In genomic region chr20:5471368-5471767, GRCh38 we compare ENCODE assay signal across 19 cellular contexts.
DNase-seq lines count a peak whose midpoint lies in the region; ATAC-seq, FAIRE-seq and TF ChIP-seq lines count a peak whose summit lies in the region.
"Had no signal": no experiment of that assay in that cellular context is flagged by ENCODE, and none has a peak within 500 bp of the region (broad histone marks: within the 10 kb centered on the region; RNA-seq: fewer than 3 reads in every experiment).

No MANE protein-coding gene starts in this region.

- H3K14ac ChIP-seq in H1 (ENCODE audit: insufficient read length): no peak overlapping the region

- TF ChIP-seq RAD21 in H1 (IDR thresholded peaks at IDR 0.05 in 1 of 2, conservative IDR thresholded peaks at IDR 0.05 in 1 of 2; ENCODE audit: low read depth in 2 of 2, low read length in 2 of 2): no peak

- no peak overlapping the region for H2BK5ac ChIP-seq in H1 (ENCODE audit: low read depth, low read length)

- no peaks in the 10 kb centered on the region for H3K27me3 Mint-ChIP-seq in osteocyte (ENCODE audit: unreplicated experiment)

- no peak overlapping the region for H3K27ac ChIP-seq in left ventricle myocardium inferior (replicated peaks)
- H3K27ac ChIP-seq in H1 (ENCODE audit: low read depth, low read length): no peak overlapping the region
- H3K27ac ChIP-seq in hepatocyte: no peak overlapping the region
- H3K27ac ChIP-seq: 22Rv1 had no signal

- ATAC-seq in Right ventricle myocardium superior (ENCODE audit: poor library complexity): no peak
- ATAC-seq: CD8-positive, alpha-beta T cell had no signal

- H3K56ac ChIP-seq in H1 (replicated peaks; ENCODE audit: insufficient read length, low read depth, low read length): no peak overlapping the region

- no peaks in the 10 kb centered on the region for H3K79me2 ChIP-seq in H1 (ENCODE audit: control insufficient read depth in 1 of 2, insufficient read depth in 2 of 2, low read length in 2 of 2)
- no peaks in the 10 kb centered on the region for H3K79me2 ChIP-seq in hepatocyte

- H2AK5ac ChIP-seq in H1 (ENCODE audit: low read depth, low read length): no peak overlapping the region

- TF ChIP-seq EP300 in H1 (IDR thresholded peaks at IDR 0.05; ENCODE audit: borderline replicate concordance in 1 of 2, low read depth in 2 of 2, low read length in 2 of 2): no peak

- no peak overlapping the region for H3K4me2 ChIP-seq in H1 (ENCODE audit: insufficient read depth in 1 of 2, low read depth in 2 of 2, low read length in 2 of 2)
- no peak overlapping the region for H3K4me2 ChIP-seq in hepatocyte

- H3K36me3 Mint-ChIP-seq in osteocyte (ENCODE audit: unreplicated experiment): no peaks in the 10 kb centered on the region
- H3K36me3 Mint-ChIP-seq: CD14-positive monocyte; CD8-positive, alpha-beta T cell had no signal

- H3K4me1 ChIP-seq in left ventricle myocardium inferior (no peaks in the 10 kb centered on the region), H1 (replicated peaks in 1 of 4; ENCODE audit: control insufficient read depth in 3 of 4, insufficient read depth in 4 of 4, low read length in 3 of 4) (no peaks in the 10 kb centered on the region; a peak in 1 of 7 replicates), hepatocyte (ENCODE audit: insufficient read depth) (no peaks in the 10 kb centered on the region)

- peak overlapping the region; percentile 14; the same call in 1 of the 2 replicates for H4K8ac ChIP-seq in H1 (ENCODE audit: extremely low read depth, insufficient read depth, low read length)

- no peak overlapping the region for H3K9ac ChIP-seq in H1 (replicated peaks in 1 of 4; ENCODE audit: extremely low read depth in 1 of 4, low read depth in 3 of 4, low read length in 3 of 4)

- no peak overlapping the region for H3K18ac ChIP-seq in H1 (ENCODE audit: extremely low read depth, low read length)

- DNase-seq in left ventricle myocardium inferior (no peak), Right ventricle myocardium superior (no peak), H1 (ENCODE audit: low read depth in 1 of 2, low spot score in 2 of 2) (no peak), osteocyte (ENCODE audit: extremely low spot score, unreplicated experiment) (peak; percentile 80), urothelium cell line (ENCODE audit: low spot score) (no peak), hepatocyte (ENCODE audit: low spot score) (no peak), NCI-H2196 treated with DMSO at 0.1 percent for 48 hours (lab: John Stamatoyannopoulos, UW; ENCODE audit: unreplicated experiment) (no peak), amygdala (lab: John Stamatoyannopoulos, UW) (no peak)
- DNase-seq: CD8-positive, alpha-beta T cell; COR-L47; DMS153; DMS79 treated with DMSO at 0.1 percent for 48 hours; EL; GDM1; H9 had no signal

- H2BK20ac ChIP-seq in H1 (ENCODE audit: low read length): no peak overlapping the region

- no peak overlapping the region for H3K23ac ChIP-seq in H1 (ENCODE audit: insufficient read length)

- H3K4me3 ChIP-seq in left ventricle myocardium inferior (peak overlapping the region; percentile 44), H1 (ENCODE audit: extremely low read depth in 1 of 4, insufficient read depth in 2 of 4, low read depth in 3 of 4, low read length in 4 of 4) (no peak overlapping the region), hepatocyte (no peak overlapping the region)

- TF ChIP-seq POLR2A in H1 (IDR thresholded peaks at IDR 0.05; ENCODE audit: control extremely low read depth in 1 of 2, low read depth in 2 of 2, low read length in 2 of 2): no peak

- no peak overlapping the region for H4K91ac ChIP-seq in H1 (replicated peaks; ENCODE audit: insufficient read length, low read length)

- intact Hi-C loops in left ventricle myocardium inferior (cut with micrococcal nuclease): no loop called here
- intact Hi-C loops in Right ventricle myocardium superior (cut with DNase I): no loop called here

- no peak overlapping the region for H2AFZ ChIP-seq in H1 (ENCODE audit: low read length)
- no peak overlapping the region for H2AFZ ChIP-seq in hepatocyte

- H3K36me3 ChIP-seq in left ventricle myocardium inferior (no peaks in the 10 kb centered on the region), H1 (ENCODE audit: control insufficient read depth in 2 of 4, insufficient read depth in 4 of 4, low read length in 3 of 4) (no peaks in the 10 kb centered on the region), hepatocyte (replicated peaks; ENCODE audit: insufficient read depth, low read depth) (no peaks in the 10 kb centered on the region)

- no peaks in the 10 kb centered on the region for H3K23me2 ChIP-seq in H1 (ENCODE audit: low read depth, low read length)

- no peak overlapping the region for H4K5ac ChIP-seq in H1 (ENCODE audit: insufficient read length, low read depth, low read length)

- no peaks in the 10 kb centered on the region for H3K9me3 Mint-ChIP-seq in osteocyte (ENCODE audit: unreplicated experiment)
- H3K9me3 Mint-ChIP-seq: CD14-positive monocyte; CD8-positive, alpha-beta T cell; H9 had no signal

- FAIRE-seq in H1 (lab: Jason Lieb, UNC) (no peak), urothelium cell line (lab: Jason Lieb, UNC) (no peak)
- FAIRE-seq: D721Med, GM19239 had no signal

- H3K27me3 ChIP-seq in left ventricle myocardium inferior (ENCODE audit: low read depth) (peaks cover 4% of the 10 kb centered on the region), H1 (replicated peaks in 1 of 4; ENCODE audit: control insufficient read depth in 3 of 4, extremely low read depth in 1 of 4, insufficient read depth in 3 of 4, low read length in 3 of 4) (no peaks in the 10 kb centered on the region), hepatocyte (no peaks in the 10 kb centered on the region)

- CTCF ChIA-PET in H1 (lab: Charles Lee; ENCODE audit: partially characterized antibody): interaction anchor here (1.1 to 3.7 kb wide), 3 partner anchors 13 to 40 kb away, joined by 3 to 15 read pairs (median 3); no protein-coding TSS in a partner anchor

- H3K79me1 ChIP-seq in H1 (ENCODE audit: low read depth, low read length): no peaks in the 10 kb centered on the region

- no peak overlapping the region for H3K27ac Mint-ChIP-seq in osteocyte (ENCODE audit: unreplicated experiment)
- H3K27ac Mint-ChIP-seq: CD14-positive monocyte; CD8-positive, alpha-beta T cell; H9 had no signal

- no peak overlapping the region for H2BK120ac ChIP-seq in H1 (replicated peaks; ENCODE audit: low read depth, low read length)

- H4K20me1 ChIP-seq in H1 (replicated peaks in 1 of 2; ENCODE audit: control insufficient read depth in 1 of 2, insufficient read depth in 2 of 2, low read length in 2 of 2): no peaks in the 10 kb centered on the region
- H4K20me1 ChIP-seq in hepatocyte (ENCODE audit: insufficient read depth, poor library complexity, severe bottlenecking): no peaks in the 10 kb centered on the region

- H3K9me2 ChIP-seq in hepatocyte (replicated peaks; ENCODE audit: insufficient read depth): no peaks in the 10 kb centered on the region

- no peak overlapping the region for H3K4me3 Mint-ChIP-seq in osteocyte (ENCODE audit: unreplicated experiment)
- H3K4me3 Mint-ChIP-seq: CD14-positive monocyte; CD8-positive, alpha-beta T cell; H9 had no signal

- no peak for TF ChIP-seq CTCF in left ventricle myocardium inferior (IDR thresholded peaks at IDR 0.05; ENCODE audit: borderline replicate concordance)
- TF ChIP-seq CTCF in H1 (IDR thresholded peaks at IDR 0.05; ENCODE audit: control extremely low read depth in 1 of 3, insufficient read depth in 1 of 3, low read depth in 1 of 3, low read length in 3 of 3): no peak
- no peak for TF ChIP-seq CTCF in osteocyte (IDR thresholded peaks at IDR 0.05)
- TF ChIP-seq CTCF in hepatocyte (IDR thresholded peaks at IDR 0.05; ENCODE audit: poor library complexity): no peak

- H2BK12ac ChIP-seq in H1 (ENCODE audit: low read depth, low read length): no peak overlapping the region

- 97% methylated on average over 13 of the region's 18 CpGs; no CpG with 5 or more reads in 1 of the 2 experiments for WGBS in H1 (ENCODE audit: extremely low coverage in 1 of 2, insufficient coverage in 1 of 2, insufficient read length in 1 of 2, insufficient replicate concordance in 2 of 2, low coverage in 1 of 2, low lambda C conversion rate in 2 of 2, missing lambda C conversion rate in 1 of 2), 2 experiments
- 90% methylated on average over 16 of the region's 18 CpGs for WGBS in hepatocyte (ENCODE audit: low lambda C conversion rate, missing lambda C conversion rate)

- no peaks in the 10 kb centered on the region for H3K4me1 Mint-ChIP-seq in osteocyte (ENCODE audit: unreplicated experiment)

- H3K4ac ChIP-seq in H1 (replicated peaks; ENCODE audit: insufficient read length, low read depth, low read length): no peak overlapping the region

- POLR2A ChIA-PET in H1 (lab: Charles Lee; ENCODE audit: partially characterized antibody): no interaction called here

- H3K9me3 ChIP-seq in left ventricle myocardium inferior (replicated peaks) (no peaks in the 10 kb centered on the region), H1 (ENCODE audit: insufficient read depth in 2 of 2, low read depth in 1 of 2, low read length in 1 of 2) (no peaks in the 10 kb centered on the region; a peak in 1 of 4 replicates), hepatocyte (ENCODE audit: low read depth) (no peaks in the 10 kb centered on the region)

- no peak overlapping the region for H2BK15ac ChIP-seq in H1 (ENCODE audit: low read length)

TF ChIP-seq in H1, 55 proteins besides CTCF, POLR2A, EP300 and RAD21 (continues in another document):
- TF ChIP-seq NANOG (IDR thresholded peaks at IDR 0.05; ENCODE audit: insufficient read depth, low read depth, low read length, poor library complexity, severe bottlenecking) (no peak), NRF1 (IDR thresholded peaks at IDR 0.05; ENCODE audit: low read depth, low read length) (no peak), SRF (IDR thresholded peaks at IDR 0.05; ENCODE audit: low read depth, low read length) (no peak), SIX5 (IDR thresholded peaks at IDR 0.05; ENCODE audit: low read depth, low read length) (no peak), EZH2 (IDR thresholded peaks at IDR 0.05; ENCODE audit: low read depth, low read length, severe bottlenecking) (no peak), SP1 (IDR thresholded peaks at IDR 0.05; ENCODE audit: low read depth, low read length) (no peak), CTBP2 (IDR thresholded peaks at IDR 0.05; ENCODE audit: borderline replicate concordance, insufficient read depth, insufficient read length, low read length) (no peak), POU5F1 (IDR thresholded peaks at IDR 0.05; ENCODE audit: low read depth, low read length) (no peak), RXRA (IDR thresholded peaks at IDR 0.05; ENCODE audit: insufficient read depth, low read depth, low read length) (no peak), TCF12 (IDR thresholded peaks at IDR 0.05; ENCODE audit: low read depth, low read length) (no peak), ATF3 (IDR thresholded peaks at IDR 0.05; ENCODE audit: insufficient read depth, low read depth, low read length) (no peak), KDM5A (IDR thresholded peaks at IDR 0.05; ENCODE audit: low read length) (no peak), POLR2AphosphoS5 (IDR thresholded peaks at IDR 0.05; ENCODE audit: low read depth, low read length) (no peak), RFX5 (IDR thresholded peaks at IDR 0.05; ENCODE audit: borderline replicate concordance, low read depth, low read length) (no peak)
